In genomic region chrX:1493317-1493856, GRCh38 we compare ENCODE assay signal across 9 cellular contexts. TPM values are rescaled to one million over a fixed set of nuclear protein-coding genes. Genes with fewer than 3 reads are reported as not detected.
DNase-seq lines count a peak whose midpoint lies in the region; ATAC-seq lines count a peak whose summit lies in the region.
"Had no signal": no experiment of that assay in that cellular context is flagged by ENCODE, and none has a peak within 500 bp of the region (broad histone marks: within the 10 kb centered on the region; RNA-seq: fewer than 3 reads in every experiment).

No MANE protein-coding gene starts in this region.

- DNase-seq in stimulated activated naive CD8-positive, alpha-beta T cell treated with anti-CD3 and anti-CD28 coated beads, Interleukin-15, Interleukin-2, amounts not matched to agents 100 U/mL and 50 U/mL, for 24 hours: no peak
- DNase-seq in activated naive CD8-positive, alpha-beta T cell treated with anti-CD3 and anti-CD28 coated beads, Interleukin-2, amount 10 ng/mL, durations not matched to agents 7 days and 5 days: no peak
- DNase-seq in ureter (ENCODE audit: low spot score) (peak; percentile 1), middle frontal gyrus (ENCODE audit: extremely low spot score, low spot score) (no peak), foreskin melanocyte (no peak)
- DNase-seq: NCI-H446 treated with DMSO at 0.1 percent for 48 hours had no signal

- H3K4me1 Mint-ChIP-seq in stimulated activated naive CD8-positive, alpha-beta T cell treated with anti-CD3 and anti-CD28 coated beads, Interleukin-15, Interleukin-2, amounts not matched to agents 100 ng/mL and 50 ng/mL, for 24 hours (ENCODE audit: low read depth): peaks cover 40% of the 10 kb centered on the region
- peaks cover 23% of the 10 kb centered on the region for H3K4me1 Mint-ChIP-seq in activated naive CD8-positive, alpha-beta T cell treated with anti-CD3 and anti-CD28 coated beads, Interleukin-2, amount 10 ng/mL, durations not matched to agents 7 days and 5 days

- H3K36me3 Mint-ChIP-seq in stimulated activated naive CD8-positive, alpha-beta T cell treated with anti-CD3 and anti-CD28 coated beads, Interleukin-15, Interleukin-2, amounts not matched to agents 100 ng/mL and 50 ng/mL, for 24 hours (ENCODE audit: low read depth): peaks cover 21% of the 10 kb centered on the region
- peaks cover 26% of the 10 kb centered on the region for H3K36me3 Mint-ChIP-seq in activated naive CD8-positive, alpha-beta T cell treated with anti-CD3 and anti-CD28 coated beads, Interleukin-2, amount 10 ng/mL, durations not matched to agents 7 days and 5 days

- POLR2A ChIA-PET in activated naive CD8-positive, alpha-beta T cell treated with anti-CD3 and anti-CD28 coated beads, Interleukin-2, amount 10 ng/mL, durations not matched to agents 7 days and 5 days (lab: Charles Lee): no interaction called here

- H3K4me3 Mint-ChIP-seq in stimulated activated naive CD8-positive, alpha-beta T cell treated with anti-CD3 and anti-CD28 coated beads, Interleukin-15, Interleukin-2, amounts not matched to agents 100 ng/mL and 50 ng/mL, for 24 hours: peak overlapping the region; percentile 50
- no peak overlapping the region for H3K4me3 Mint-ChIP-seq in activated naive CD8-positive, alpha-beta T cell treated with anti-CD3 and anti-CD28 coated beads, Interleukin-2, amount 10 ng/mL, durations not matched to agents 7 days and 5 days

- no peak for ATAC-seq in stimulated activated naive CD8-positive, alpha-beta T cell treated with anti-CD3 and anti-CD28 coated beads, Interleukin-15, Interleukin-2, amounts not matched to agents 100 U/mL and 50 U/mL, for 24 hours
- ATAC-seq in HG03196 (IDR thresholded peaks at IDR 0.05; ENCODE audit: unreplicated experiment) (peak; percentile 2), HG03159 (IDR thresholded peaks at IDR 0.05; ENCODE audit: unreplicated experiment) (no peak)
- ATAC-seq in activated naive CD8-positive, alpha-beta T cell treated with anti-CD3 and anti-CD28 coated beads, Interleukin-2, amount 10 ng/mL, durations not matched to agents 7 days and 5 days (ENCODE audit: low read depth): no peak

- H3K27me3 Mint-ChIP-seq in stimulated activated naive CD8-positive, alpha-beta T cell treated with anti-CD3 and anti-CD28 coated beads, Interleukin-15, Interleukin-2, amounts not matched to agents 100 ng/mL and 50 ng/mL, for 24 hours: no peaks in the 10 kb centered on the region
- no peaks in the 10 kb centered on the region for H3K27me3 Mint-ChIP-seq in activated naive CD8-positive, alpha-beta T cell treated with anti-CD3 and anti-CD28 coated beads, Interleukin-2, amount 10 ng/mL, durations not matched to agents 7 days and 5 days

- H3K9me3 Mint-ChIP-seq in stimulated activated naive CD8-positive, alpha-beta T cell treated with anti-CD3 and anti-CD28 coated beads, Interleukin-15, Interleukin-2, amounts not matched to agents 100 ng/mL and 50 ng/mL, for 24 hours: peaks cover 3% of the 10 kb centered on the region
- H3K9me3 Mint-ChIP-seq in activated naive CD8-positive, alpha-beta T cell treated with anti-CD3 and anti-CD28 coated beads, Interleukin-2, amount 10 ng/mL, durations not matched to agents 7 days and 5 days: peaks cover 4% of the 10 kb centered on the region

- peak overlapping the region; percentile 62 for H3K27ac Mint-ChIP-seq in stimulated activated naive CD8-positive, alpha-beta T cell treated with anti-CD3 and anti-CD28 coated beads, Interleukin-15, Interleukin-2, amounts not matched to agents 100 ng/mL and 50 ng/mL, for 24 hours
- peak overlapping the region; percentile 78 for H3K27ac Mint-ChIP-seq in activated naive CD8-positive, alpha-beta T cell treated with anti-CD3 and anti-CD28 coated beads, Interleukin-2, amount 10 ng/mL, durations not matched to agents 7 days and 5 days

RNA-seq across cellular contexts. Expression of gene ASMTL, which starts 40.7 kb away (rescaled TPM):
- 10 to 100 TPM; 39.4 to 42.2 TPM for total RNA-seq in activated naive CD8-positive, alpha-beta T cell treated with anti-CD3 and anti-CD28 coated beads, Interleukin-2, amount 10 ng/mL, durations not matched to agents 7 days and 5 days
- 32.5 TPM for total RNA-seq in ureter

RNA-seq across cellular contexts. Expression of gene P2RY8, which starts 43.6 kb away (rescaled TPM):
- 10 to 100 TPM; 87.6 to 92.4 TPM for total RNA-seq in activated naive CD8-positive, alpha-beta T cell treated with anti-CD3 and anti-CD28 coated beads, Interleukin-2, amount 10 ng/mL, durations not matched to agents 7 days and 5 days
- 3.4 TPM for total RNA-seq in ureter

Comparison
In these comparisons a context has a peak if more than half of its experiments do, and no peak if none do; other contexts are left out.
1. RNA of gene P2RY8, which starts 43.6 kb away (total RNA-seq): 87.6 to 92.4 TPM in activated naive CD8-positive, alpha-beta T cell treated with anti-CD3 and anti-CD28 coated beads, Interleukin-2, amount 10 ng/mL, durations not matched to agents 7 days and 5 days; 3.4 TPM in ureter (single experiment); every median in the first group is over 10 times any median in the second.